Comparison of ENCODE assay signal across 8 cellular contexts in the genomic region with DNA sequence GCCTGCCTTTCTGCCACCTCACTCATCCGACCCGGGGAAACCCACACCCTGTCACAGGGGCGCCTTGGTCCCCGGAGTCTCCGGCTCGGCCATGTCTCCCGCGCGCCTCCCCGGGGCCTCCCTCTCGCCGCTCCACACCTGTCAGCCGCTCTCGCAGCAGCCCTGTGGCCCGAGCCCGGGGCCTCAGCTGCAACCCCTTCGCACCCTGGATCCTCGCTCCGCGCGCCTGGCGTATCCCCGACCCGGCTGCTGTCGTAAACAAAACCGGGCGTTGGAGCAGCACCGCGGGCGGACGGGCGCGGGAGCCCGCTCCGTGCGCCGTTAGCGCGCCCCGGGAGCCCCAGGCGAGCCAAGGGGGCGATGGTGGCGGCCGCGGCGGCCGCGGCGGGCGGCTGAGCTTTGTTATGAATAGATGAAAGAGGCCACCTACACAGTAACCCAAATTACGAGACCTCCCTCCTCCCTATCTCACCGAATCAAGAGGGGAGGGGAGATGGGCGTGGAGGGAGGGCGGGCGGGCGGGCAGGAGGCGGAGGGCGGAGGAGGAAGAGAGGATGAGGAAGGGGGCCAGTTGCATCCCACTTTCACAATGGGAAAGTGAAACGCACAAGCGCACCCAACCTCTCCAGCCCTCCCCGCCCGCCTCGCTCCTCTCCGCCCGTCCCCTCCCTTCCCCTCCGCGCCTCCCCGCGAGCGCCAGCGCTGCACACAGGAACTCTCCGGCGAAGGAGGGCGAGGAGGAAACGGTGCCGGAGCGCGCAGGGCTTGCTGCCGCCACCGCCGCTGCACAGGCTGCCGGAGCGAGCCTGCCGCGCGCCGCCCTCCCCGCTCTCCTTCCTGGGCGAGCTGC. TPM values are rescaled to one million over a fixed set of nuclear protein-coding genes. Genes with fewer than 3 reads are reported as not detected.
DNase-seq lines count a peak whose midpoint lies in the region; ATAC-seq and TF ChIP-seq lines count a peak whose summit lies in the region.

A gene (plus strand): TSS at position 587 of the 850 bp plus-strand sequence. CDS start 395 bp downstream, outside the sequence.

- H2AFZ ChIP-seq in SU-DHL-6 (ENCODE audit: low read depth, low read length, severe bottlenecking), result peak within 1 kb of the TSS; percentile 60

- H3F3A ChIP-seq in SU-DHL-6 (ENCODE audit: insufficient read depth), result peaks cover 18% of the 10 kb centered on the region; the same call in 1 of the 2 replicates

- intact Hi-C loops in left cardiac atrium (cut with DNase I) (loop anchor here in 1 of 2 donors (10.0 kb wide), 1 partner anchor 317 kb away; no protein-coding TSS in a partner anchor), posterior vena cava (cut with DNase I) (loop anchor here in 1 of 2 donors (5.0 kb wide), 2 partner anchors 384 to 554 kb away; no protein-coding TSS in a partner anchor), vagina (cut with DNase I) (loop anchor here (5.0 kb wide), 1 partner anchor 284 kb away; no protein-coding TSS in a partner anchor)

- H3K9me3 ChIP-seq in BLaER1 treated with 17β-estradiol and CSF1 and Interleukin-3, amounts not matched to agents 10 nM and 100 nM (replicated peaks in 1 of 11), result no peaks in the 10 kb centered on the region
- H3K9me3 ChIP-seq in SU-DHL-6 (ENCODE audit: insufficient read depth, low read length) (no peaks in the 10 kb centered on the region), adipocyte (ENCODE audit: control insufficient read depth, low read length) (no peaks in the 10 kb centered on the region), vagina (no peaks in the 10 kb centered on the region)

- H3K9ac ChIP-seq in BLaER1 treated with 17β-estradiol and CSF1 and Interleukin-3, amounts not matched to agents 10 nM and 100 nM, result peak within 1 kb of the TSS; percentile 64 to 84 (median 79)
- H3K9ac ChIP-seq in SU-DHL-6 (ENCODE audit: low read length), result peak within 1 kb of the TSS; percentile 69
- H3K9ac ChIP-seq in adipocyte (ENCODE audit: low read length), result no peak within 1 kb of the TSS

- peak within 1 kb of the TSS; percentile 73 to 89 (median 84) for H3K4me3 ChIP-seq in BLaER1 treated with 17β-estradiol and CSF1 and Interleukin-3, amounts not matched to agents 10 nM and 100 nM
- H3K4me3 ChIP-seq in SU-DHL-6 (ENCODE audit: insufficient read depth, low read length, poor library complexity, severe bottlenecking), result peak within 1 kb of the TSS; percentile 65
- peak within 1 kb of the TSS; percentile 67 for H3K4me3 ChIP-seq in adipocyte (ENCODE audit: low read length)
- H3K4me3 ChIP-seq in vagina, result peak within 1 kb of the TSS; percentile 52 to 87

- H3K36me3 ChIP-seq in BLaER1 treated with 17β-estradiol and CSF1 and Interleukin-3, amounts not matched to agents 10 nM and 100 nM, result no peaks in the 10 kb centered on the region
- no peaks in the 10 kb centered on the region for H3K36me3 ChIP-seq in SU-DHL-6 (ENCODE audit: low read length)
- H3K36me3 ChIP-seq in adipocyte (ENCODE audit: control insufficient read depth, insufficient read depth, low read length, severe bottlenecking), result no peaks in the 10 kb centered on the region
- H3K36me3 ChIP-seq in vagina, result no peaks in the 10 kb centered on the region

- peak within 1 kb of the TSS; percentile 95 to 99 (median 98) for H3K4me2 ChIP-seq in BLaER1 treated with 17β-estradiol and CSF1 and Interleukin-3, amounts not matched to agents 10 nM and 100 nM
- peak within 1 kb of the TSS; percentile 69 for H3K4me2 ChIP-seq in SU-DHL-6 (ENCODE audit: low read depth, low read length, poor library complexity, severe bottlenecking)

- H3K27me3 ChIP-seq in BLaER1 treated with 17β-estradiol and CSF1 and Interleukin-3, amounts not matched to agents 10 nM and 100 nM, result peaks cover 69 to 74% (median 72%) of the 10 kb centered on the region in 11 experiments
- no peaks in the 10 kb centered on the region for H3K27me3 ChIP-seq in SU-DHL-6 (ENCODE audit: low read length)
- peaks cover 45% of the 10 kb centered on the region for H3K27me3 ChIP-seq in adipocyte (replicated peaks; ENCODE audit: control insufficient read depth, insufficient read depth, low read length)
- H3K27me3 ChIP-seq in vagina, result no peaks in the 10 kb centered on the region

- H4K20me1 ChIP-seq in BLaER1 treated with 17β-estradiol and CSF1 and Interleukin-3, amounts not matched to agents 10 nM and 100 nM, result peaks cover 18 to 39% (median 34%) of the 10 kb centered on the region in 11 experiments; a peak in 20 of 22 replicates
- H4K20me1 ChIP-seq in SU-DHL-6 (ENCODE audit: low read depth, low read length), result no peaks in the 10 kb centered on the region

- H3K9me2 ChIP-seq in SU-DHL-6 (replicated peaks; ENCODE audit: insufficient read depth, low read length), result no peaks in the 10 kb centered on the region

- ATAC-seq in GM19351 (IDR thresholded peaks at IDR 0.05; ENCODE audit: unreplicated experiment) (peak; percentile 38), HG03457 (IDR thresholded peaks at IDR 0.05; ENCODE audit: unreplicated experiment) (peak; percentile 31), left cardiac atrium (peak; percentile 35 to 52)

- DNase-seq in adipocyte (ENCODE audit: low read depth) (peak; percentile 66), left cardiac atrium (peak; percentile 56), posterior vena cava (ENCODE audit: low spot score) (peak; percentile 92), vagina (ENCODE audit: extremely low spot score in 2 of 2) (no peak)

- no peak for TF ChIP-seq CTCF in SU-DHL-6 (IDR thresholded peaks at IDR 0.05; ENCODE audit: insufficient read depth, low read length, poor library complexity, severe bottlenecking)
- no peak for TF ChIP-seq CTCF in vagina (IDR thresholded peaks at IDR 0.05)

- peaks cover 22 to 39% (median 30%) of the 10 kb centered on the region in 10 experiments for H3K4me1 ChIP-seq in BLaER1 treated with 17β-estradiol and CSF1 and Interleukin-3, amounts not matched to agents 10 nM and 100 nM
- H3K4me1 ChIP-seq in adipocyte (ENCODE audit: control insufficient read depth, insufficient read depth, low read length) (peaks cover 3% of the 10 kb centered on the region), vagina (peaks cover 27% of the 10 kb centered on the region)

- no peaks in the 10 kb centered on the region; the same call in 1 of the 2 replicates for H3K79me2 ChIP-seq in SU-DHL-6 (ENCODE audit: insufficient read depth, low read length)

- TF ChIP-seq POLR2A in vagina (IDR thresholded peaks at IDR 0.05), result no peak

- peak within 1 kb of the TSS in 10 of 11 experiments; percentile 14 to 74 (median 68); a peak in 19 of 22 replicates for H3K27ac ChIP-seq in BLaER1 treated with 17β-estradiol and CSF1 and Interleukin-3, amounts not matched to agents 10 nM and 100 nM
- H3K27ac ChIP-seq in SU-DHL-6 (ENCODE audit: low read depth, low read length), result peak within 1 kb of the TSS; percentile 66
- H3K27ac ChIP-seq in vagina, result peak within 1 kb of the TSS; percentile 79

RNA-seq across cellular contexts. Expression of the gene that starts here (rescaled TPM):
- total RNA-seq in left cardiac atrium, result 1 to 10 TPM; 3.2 to 4.1 TPM
- 10 to 100 TPM in 1 of 2 donors, 1 to 10 TPM in 1; 9.2 to 15.3 TPM for total RNA-seq in posterior vena cava
- total RNA-seq in vagina, result 14.2 TPM

Comparison
In these comparisons a context has a peak if more than half of its experiments do, and no peak if none do; other contexts are left out.
1. DNase-seq: peak in adipocyte (single experiment), left cardiac atrium (single experiment) and posterior vena cava (single experiment); none in vagina (0 of 2).
2. Peak in every context shown above with its lines, with median percentiles within 50 percentile points of each other: H3K27ac ChIP-seq, H3K4me3 ChIP-seq and ATAC-seq.